ENCODE assay signal across 10 cellular contexts in the genomic region with DNA sequence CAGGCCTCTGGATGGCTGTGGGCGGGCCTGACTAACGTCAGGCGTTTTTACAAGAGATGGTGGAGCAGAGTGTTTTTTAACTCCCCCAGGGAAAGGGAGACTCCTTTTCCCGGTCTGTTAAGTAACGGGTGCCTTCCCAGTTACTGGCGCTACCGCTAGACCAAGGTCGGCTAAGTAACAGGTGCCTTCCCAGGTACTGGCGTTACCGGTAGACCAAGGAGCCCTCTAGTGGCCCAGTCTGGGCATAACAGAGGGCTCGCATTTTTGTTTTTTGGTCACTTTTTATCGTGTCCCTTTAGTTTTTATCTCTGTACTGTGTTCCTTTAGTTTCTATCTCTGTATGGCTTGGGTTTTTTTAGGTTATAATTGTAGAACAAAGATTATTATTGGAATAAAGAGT. TPM values are rescaled to one million over a fixed set of nuclear protein-coding genes. Genes with fewer than 3 reads are reported as not detected.
DNase-seq lines count a peak whose midpoint lies in the region; ATAC-seq and TF ChIP-seq lines count a peak whose summit lies in the region.
"Had no signal": no experiment of that assay in that cellular context is flagged by ENCODE, and none has a peak within 500 bp of the region (broad histone marks: within the 10 kb centered on the region; RNA-seq: fewer than 3 reads in every experiment).

No MANE protein-coding gene starts in this region.

- H3K27me3 Mint-ChIP-seq in stimulated activated naive B cell treated with anti-CD40 and anti-IgM and Interleukin-4, amounts not matched to agents 10 μg/mL and 1 μg/mL and 100 μg/mL, for 72 hours: no peaks in the 10 kb centered on the region
- H3K27me3 Mint-ChIP-seq: activated T-helper 17 cell treated with anti-CD3 and anti-CD28 coated beads, Interleukin-2, amount 50 U/mL, for 72 hours had no signal

- no TSS peak for BruUV-seq in HCT116 (replicated peaks; lab: Mats Ljungman, UMichigan)

- peaks cover 0 to 3% of the 10 kb centered on the region in 2 donors for H3K4me1 Mint-ChIP-seq in stimulated activated naive B cell treated with anti-CD40 and anti-IgM and Interleukin-4, amounts not matched to agents 10 μg/mL and 1 μg/mL and 100 μg/mL, for 72 hours
- H3K4me1 Mint-ChIP-seq: activated T-helper 17 cell treated with anti-CD3 and anti-CD28 coated beads, Interleukin-2, amount 50 U/mL, for 72 hours had no signal

- peak; percentile 24 for DNase-seq in COLO668 (lab: John Stamatoyannopoulos, UW; ENCODE audit: unreplicated experiment)
- no peak for DNase-seq in HCT116 (ENCODE audit: low read depth, low spot score)
- peak; percentile 16 for DNase-seq in activated naive CD4-positive, alpha-beta T cell treated with anti-CD3 and anti-CD28 coated beads, Interleukin-2, amount 50 U/mL, for 16 hours
- no peak for DNase-seq in glomerular visceral epithelial cell (ENCODE audit: extremely low spot score)
- DNase-seq in stimulated activated naive B cell treated with anti-CD40 and anti-IgM and Interleukin-4, amounts not matched to agents 10 μg/mL and 1 μg/mL and 100 μg/mL, for 72 hours: no peak
- no peak for DNase-seq in SW 1271 (lab: John Stamatoyannopoulos, UW)

- no peak overlapping the region for H3K27ac Mint-ChIP-seq in stimulated activated naive B cell treated with anti-CD40 and anti-IgM and Interleukin-4, amounts not matched to agents 10 μg/mL and 1 μg/mL and 100 μg/mL, for 72 hours
- H3K27ac Mint-ChIP-seq: activated T-helper 17 cell treated with anti-CD3 and anti-CD28 coated beads, Interleukin-2, amount 50 U/mL, for 72 hours had no signal

- H3K27me3 ChIP-seq in HCT116 (ENCODE audit: insufficient read depth, low read length) (no peaks in the 10 kb centered on the region), liver (ENCODE audit: control insufficient read depth in 4 of 4, insufficient read depth in 4 of 4, low read length in 3 of 4) (no peaks in the 10 kb centered on the region)

- H3K4me2 ChIP-seq in HCT116 (ENCODE audit: low read length): no peak overlapping the region

- no peak overlapping the region for H2AFZ ChIP-seq in HCT116 (ENCODE audit: low read depth, low read length, poor library complexity, severe bottlenecking)

- no peaks in the 10 kb centered on the region for H3K9me2 ChIP-seq in HCT116 (ENCODE audit: insufficient read depth)

- H3K79me2 ChIP-seq in HCT116 (ENCODE audit: insufficient read depth, low read length): no peaks in the 10 kb centered on the region

- intact Hi-C loops in HCT116 (cut with micrococcal nuclease): no loop called here

- CTCF ChIA-PET in HCT116 (lab: Charles Lee): no interaction called here

- H3K9me3 ChIP-seq in HCT116 (ENCODE audit: control insufficient read depth in 1 of 2, insufficient read depth in 1 of 2, low read depth in 1 of 2, low read length in 2 of 2) (peaks cover 0 to 4% of the 10 kb centered on the region in 2 experiments; a peak in 2 of 4 replicates), liver (ENCODE audit: control insufficient read depth in 4 of 4, low read length in 3 of 4) (peaks cover 26 to 58% (median 27%) of the 10 kb centered on the region in 4 donors)

- H3K4me1 ChIP-seq in HCT116 (ENCODE audit: control insufficient read depth in 1 of 2, insufficient read depth in 2 of 2, low read length in 2 of 2) (no peaks in the 10 kb centered on the region), liver (ENCODE audit: control insufficient read depth in 4 of 4, insufficient read depth in 4 of 4, low read length in 3 of 4) (no peaks in the 10 kb centered on the region)

- H3K4me3 Mint-ChIP-seq in stimulated activated naive B cell treated with anti-CD40 and anti-IgM and Interleukin-4, amounts not matched to agents 10 μg/mL and 1 μg/mL and 100 μg/mL, for 72 hours: no peak overlapping the region
- H3K4me3 Mint-ChIP-seq: activated T-helper 17 cell treated with anti-CD3 and anti-CD28 coated beads, Interleukin-2, amount 50 U/mL, for 72 hours had no signal

- no peak for TF ChIP-seq POLR2A in HCT116 (IDR thresholded peaks at IDR 0.05; ENCODE audit: borderline replicate concordance, extremely low read depth, insufficient read depth, insufficient read length)

- 78% methylated on average over 12 of the region's 12 CpGs for WGBS in liver

- TF ChIP-seq RAD21 in HCT116 (IDR thresholded peaks at IDR 0.05; ENCODE audit: low read depth): peak; percentile 41
- TF ChIP-seq RAD21 in liver (IDR thresholded peaks at IDR 0.05): peak in 1 of 2 donors; percentile 31

- H3K4me3 ChIP-seq in HCT116 (replicated peaks in 1 of 2; ENCODE audit: low read depth in 1 of 2, low read length in 2 of 2) (no peak overlapping the region), liver (ENCODE audit: low read depth in 1 of 3, low read length in 3 of 3) (peak overlapping the region in 2 of 3 donors; percentile 60 to 75)

- POLR2A ChIA-PET in HCT116 (lab: Charles Lee): no interaction called here

- peaks cover 10 to 15% of the 10 kb centered on the region in 2 donors for H3K9me3 Mint-ChIP-seq in stimulated activated naive B cell treated with anti-CD40 and anti-IgM and Interleukin-4, amounts not matched to agents 10 μg/mL and 1 μg/mL and 100 μg/mL, for 72 hours

- H3K27ac ChIP-seq in HCT116 (ENCODE audit: low read depth, low read length): no peak overlapping the region
- H3K27ac ChIP-seq in liver (ENCODE audit: low read depth in 1 of 2, low read length in 2 of 2): no peak overlapping the region
- H3K27ac ChIP-seq: HL-60 had no signal

- no peaks in the 10 kb centered on the region for H4K20me1 ChIP-seq in HCT116 (ENCODE audit: insufficient read depth)

- peak in 2 of 3 experiments; percentile 69 to 78; a peak in 4 of 6 replicates for TF ChIP-seq CTCF in HCT116 (IDR thresholded peaks at IDR 0.05 in 2 of 3, conservative IDR thresholded peaks at IDR 0.05 in 1 of 3; ENCODE audit: borderline replicate concordance in 1 of 3, insufficient read depth in 1 of 3, low read depth in 2 of 3, low read length in 2 of 3)
- peak; percentile 9 for TF ChIP-seq CTCF in liver (IDR thresholded peaks at IDR 0.05; ENCODE audit: low read depth, low read length, missing input control)

- H3K9ac ChIP-seq in HCT116 (ENCODE audit: low read length): no peak overlapping the region
- no peak overlapping the region for H3K9ac ChIP-seq in liver (ENCODE audit: low read depth in 1 of 2, low read length in 2 of 2)

- peaks cover 48 to 62% of the 10 kb centered on the region in 2 donors for H3K36me3 Mint-ChIP-seq in stimulated activated naive B cell treated with anti-CD40 and anti-IgM and Interleukin-4, amounts not matched to agents 10 μg/mL and 1 μg/mL and 100 μg/mL, for 72 hours

- ATAC-seq in HCT116 (peak; percentile 54; the same call in 1 of the 2 replicates), GM19324 (IDR thresholded peaks at IDR 0.05; ENCODE audit: low FRiP score, unreplicated experiment) (no peak)
- ATAC-seq in stimulated activated naive B cell treated with anti-CD40 and anti-IgM and Interleukin-4, amounts not matched to agents 10 μg/mL and 1 μg/mL and 100 μg/mL, for 72 hours (replicated peaks): no peak
- ATAC-seq: activated T-helper 17 cell treated with anti-CD3 and anti-CD28 coated beads, Interleukin-2, amount 50 U/mL, for 72 hours had no signal

- RAD21 ChIA-PET in HCT116 (lab: Charles Lee; ENCODE audit: low non-redundant PET in 1 of 2, low total read pairs in 2 of 2, uncharacterized antibody in 2 of 2, unreplicated experiment in 2 of 2): no interaction called here

- H3K36me3 ChIP-seq in HCT116 (ENCODE audit: control insufficient read depth in 1 of 2, insufficient read depth in 2 of 2, low read length in 2 of 2): peaks cover 7 to 20% of the 10 kb centered on the region in 2 experiments
- peaks cover 16 to 71% (median 62%) of the 10 kb centered on the region in 4 donors for H3K36me3 ChIP-seq in liver (ENCODE audit: control insufficient read depth in 4 of 4, insufficient read depth in 3 of 4, low read depth in 1 of 4, low read length in 3 of 4)

TF ChIP-seq in HCT116, 20 proteins besides CTCF, POLR2A, EP300 and RAD21:
- TF ChIP-seq SP1 (IDR thresholded peaks at IDR 0.05; ENCODE audit: low read depth) (no peak), EZH2 (IDR thresholded peaks at IDR 0.05) (no peak), EGR1 (IDR thresholded peaks at IDR 0.05; ENCODE audit: low read depth) (no peak), CBX3 (IDR thresholded peaks at IDR 0.05; ENCODE audit: low read depth) (no peak)
TF ChIP-seq in HCT116: peak in this region for 0.

TF ChIP-seq in liver, 16 proteins besides CTCF, POLR2A, EP300 and RAD21:
- TF ChIP-seq, protein P1, sequence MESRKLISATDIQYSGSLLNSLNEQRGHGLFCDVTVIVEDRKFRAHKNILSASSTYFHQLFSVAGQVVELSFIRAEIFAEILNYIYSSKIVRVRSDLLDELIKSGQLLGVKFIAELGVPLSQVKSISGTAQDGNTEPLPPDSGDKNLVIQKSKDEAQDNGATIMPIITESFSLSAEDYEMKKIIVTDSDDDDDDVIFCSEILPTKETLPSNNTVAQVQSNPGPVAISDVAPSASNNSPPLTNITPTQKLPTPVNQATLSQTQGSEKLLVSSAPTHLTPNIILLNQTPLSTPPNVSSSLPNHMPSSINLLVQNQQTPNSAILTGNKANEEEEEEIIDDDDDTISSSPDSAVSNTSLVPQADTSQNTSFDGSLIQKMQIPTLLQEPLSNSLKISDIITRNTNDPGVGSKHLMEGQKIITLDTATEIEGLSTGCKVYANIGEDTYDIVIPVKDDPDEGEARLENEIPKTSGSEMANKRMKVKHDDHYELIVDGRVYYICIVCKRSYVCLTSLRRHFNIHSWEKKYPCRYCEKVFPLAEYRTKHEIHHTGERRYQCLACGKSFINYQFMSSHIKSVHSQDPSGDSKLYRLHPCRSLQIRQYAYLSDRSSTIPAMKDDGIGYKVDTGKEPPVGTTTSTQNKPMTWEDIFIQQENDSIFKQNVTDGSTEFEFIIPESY (IDR thresholded peaks at IDR 0.05): no peak
- no peak for TF ChIP-seq FOXA1 (IDR thresholded peaks at IDR 0.05)

RNA-seq across cellular contexts. Expression of a gene that starts 10.0 kb away (rescaled TPM):
- total RNA-seq in HCT116 (2021; ENCODE audit: unreplicated experiment): 6.6 TPM
- 2.7 and 3.5 TPM in 2 replicates for polyA plus RNA-seq in HCT116 (2012)
- total RNA-seq in liver: 1 to 10 TPM; 2.9 to 3.2 TPM
- 1 to 10 TPM; 1.1 to 1.8 TPM for polyA plus RNA-seq in liver

RNA-seq across cellular contexts. Expression of a gene that starts 17.7 kb away (rescaled TPM):
- total RNA-seq in HCT116 (2021; ENCODE audit: unreplicated experiment) (5.2 TPM), liver (1 to 10 TPM; 4.4 to 8.8 TPM)
- 1.8 and 3.6 TPM in 2 replicates for polyA plus RNA-seq in HCT116 (2012)
- 1 to 10 TPM in 1 of 2 donors, under 1 TPM in 1; 0.74 to 1.6 TPM for polyA plus RNA-seq in liver

RNA-seq across cellular contexts. Expression of a gene that starts 55.5 kb away (rescaled TPM):
- total RNA-seq in HCT116 (2021; ENCODE audit: unreplicated experiment) (3.9 TPM), liver (1 to 10 TPM; 1.9 to 4.2 TPM)
- 0.65 and 1.5 TPM in 2 replicates for polyA plus RNA-seq in HCT116 (2012)
- polyA plus RNA-seq in liver: 1 to 10 TPM; 3.0 to 3.5 TPM

Comparison
In these comparisons a context has a peak if more than half of its experiments do, and no peak if none do; other contexts are left out.
1. DNase-seq: peak in COLO668 (single experiment) and activated naive CD4-positive, alpha-beta T cell treated with anti-CD3 and anti-CD28 coated beads, Interleukin-2, amount 50 U/mL, for 16 hours (single experiment); none in HCT116 (single experiment), glomerular visceral epithelial cell (single experiment), stimulated activated naive B cell treated with anti-CD40 and anti-IgM and Interleukin-4, amounts not matched to agents 10 μg/mL and 1 μg/mL and 100 μg/mL, for 72 hours (single experiment) and SW 1271 (0 of 2).
2. H3K4me3 ChIP-seq: peak in liver (2 of 3); none in HCT116 (0 of 2).